18 cellular contexts compared by ENCODE assay signal in genomic region chr2:108552566-108552965, GRCh38. TPM values are rescaled to one million over a fixed set of nuclear protein-coding genes. Genes with fewer than 3 reads are reported as not detected.
DNase-seq lines count a peak whose midpoint lies in the region; ATAC-seq, FAIRE-seq and TF ChIP-seq lines count a peak whose summit lies in the region.
"Had no signal": no experiment of that assay in that cellular context is flagged by ENCODE, and none has a peak within 500 bp of the region (broad histone marks: within the 10 kb centered on the region; RNA-seq: fewer than 3 reads in every experiment).

No MANE protein-coding gene starts in this region.

- no peak overlapping the region for H2AFZ ChIP-seq in HepG2 (ENCODE audit: low read length)

- TF ChIP-seq EP300 in HepG2 (IDR thresholded peaks at IDR 0.05; ENCODE audit: low read depth in 2 of 2, low read length in 2 of 2) (no peak), HepG2 (CRISPR knock-in tag; IDR thresholded peaks at IDR 0.05; ENCODE audit: borderline replicate concordance) (no peak), sigmoid colon (IDR thresholded peaks at IDR 0.05) (no peak)

- no peak overlapping the region for H3K4me2 ChIP-seq in HepG2 (ENCODE audit: low read depth, low read length)

- peaks cover 12% of the 10 kb centered on the region for H4K20me1 ChIP-seq in HepG2 (ENCODE audit: insufficient read depth, low read length)

- H3K27ac ChIP-seq in left ventricle myocardium inferior (replicated peaks) (peak overlapping the region; percentile 77), right cardiac atrium (ENCODE audit: low read length) (no peak overlapping the region), HepG2 (ENCODE audit: extremely low read length, insufficient read depth, low read length) (peak overlapping the region; percentile 11), sigmoid colon (peak overlapping the region; percentile 60 to 79 (median 76))
- H3K27ac ChIP-seq: prostate gland had no signal

- CTCF ChIA-PET in HepG2 (lab: Yijun Ruan, JAX; ENCODE audit: low intra/inter-chr PET ratio, low total read pairs): no interaction called here

- in situ Hi-C loops in HepG2 (cut with HindIII; ENCODE audit: extremely low pct_ligation_motif_present, low pct_unique_long_range_greater_than_20kb): no loop called here

- no peak for FAIRE-seq in HepG2 (lab: Jason Lieb, UNC)

- 65% methylated on average over 2 of the region's 2 CpGs for WGBS in right cardiac atrium
- WGBS in HepG2 (ENCODE audit: low lambda C conversion rate): 92% methylated on average over 2 of the region's 2 CpGs
- WGBS in sigmoid colon, 2 donors: 88 to 90% methylated on average over 2 of the region's 2 CpGs

- TF ChIP-seq POLR2A in HepG2 (IDR thresholded peaks at IDR 0.05; ENCODE audit: insufficient read depth in 1 of 2, low read depth in 2 of 2, low read length in 2 of 2): no peak
- no peak for TF ChIP-seq POLR2A in sigmoid colon (IDR thresholded peaks at IDR 0.05)

- H3K36me3 ChIP-seq in left ventricle myocardium inferior: no peaks in the 10 kb centered on the region
- H3K36me3 ChIP-seq in HepG2 (replicated peaks in 1 of 2; ENCODE audit: control insufficient read depth in 1 of 2, insufficient read depth in 2 of 2, low read length in 2 of 2): no peaks in the 10 kb centered on the region
- no peaks in the 10 kb centered on the region for H3K36me3 ChIP-seq in sigmoid colon
- H3K36me3 ChIP-seq: prostate gland had no signal

- BruUV-seq in HepG2 (replicated peaks; lab: Mats Ljungman, UMichigan): no TSS peak

- DNase-seq in left ventricle myocardium inferior: no peak
- no peak for DNase-seq in right cardiac atrium
- no peak for DNase-seq in HepG2 (ENCODE audit: low spot score)
- no peak for DNase-seq in sigmoid colon
- no peak for DNase-seq in T1000 (lab: John Stamatoyannopoulos, UW)
- no peak for DNase-seq in NCI-H345 treated with DMSO at 0.1 percent for 48 hours (lab: John Stamatoyannopoulos, UW; ENCODE audit: unreplicated experiment)
- no peak for DNase-seq in NCI-H1417 treated with DMSO at 0.1 percent for 48 hours (lab: John Stamatoyannopoulos, UW)
- DNase-seq: activated CD8-positive, alpha-beta T cell treated with anti-CD3 and anti-CD28 coated beads, Interleukin-2, amount 10 ng/mL, durations not matched to agents 7 days and 5 days; Calu3; H9; mammary epithelial cell; NCI-H1105 treated with DMSO at 0.1 percent for 48 hours; NCI-H2029; NCI-H226; NCI-H82; T-cell had no signal

- no peaks in the 10 kb centered on the region for H3K27me3 ChIP-seq in left ventricle myocardium inferior (ENCODE audit: low read depth)
- no peaks in the 10 kb centered on the region for H3K27me3 ChIP-seq in right cardiac atrium (ENCODE audit: control insufficient read depth, insufficient read depth)
- H3K27me3 ChIP-seq in HepG2 (ENCODE audit: control insufficient read depth in 1 of 2, insufficient read depth in 2 of 2, low read length in 2 of 2): no peaks in the 10 kb centered on the region
- no peaks in the 10 kb centered on the region for H3K27me3 ChIP-seq in sigmoid colon

- H3K4me3 ChIP-seq in left ventricle myocardium inferior (no peak overlapping the region), right cardiac atrium (ENCODE audit: low read length) (no peak overlapping the region), HepG2 (replicated peaks in 1 of 3; ENCODE audit: insufficient read depth in 1 of 3, low read depth in 2 of 3, low read length in 3 of 3) (no peak overlapping the region), sigmoid colon (no peak overlapping the region)
- H3K4me3 ChIP-seq: prostate gland had no signal

- ATAC-seq in right cardiac atrium (no peak), HepG2 (no peak), GM18873 (IDR thresholded peaks at IDR 0.05; ENCODE audit: low FRiP score, unreplicated experiment) (no peak)
- ATAC-seq: activated CD8-positive, alpha-beta T cell treated with anti-CD3 and anti-CD28 coated beads, Interleukin-2, amount 10 ng/mL, durations not matched to agents 7 days and 5 days; T-cell had no signal

- TF ChIP-seq RAD21 in HepG2 (CRISPR knock-in tag; IDR thresholded peaks at IDR 0.05): no peak

- peaks cover 62% of the 10 kb centered on the region for H3K4me1 ChIP-seq in left ventricle myocardium inferior
- peaks cover 21% of the 10 kb centered on the region for H3K4me1 ChIP-seq in right cardiac atrium (ENCODE audit: control insufficient read depth, insufficient read depth, low read length)
- H3K4me1 ChIP-seq in HepG2 (ENCODE audit: insufficient read depth, low read length): peaks cover 18% of the 10 kb centered on the region
- peaks cover 0 to 71% (median 57%) of the 10 kb centered on the region in 4 donors for H3K4me1 ChIP-seq in sigmoid colon
- H3K4me1 ChIP-seq: prostate gland had no signal

- TF ChIP-seq CTCF in left ventricle myocardium inferior (IDR thresholded peaks at IDR 0.05; ENCODE audit: borderline replicate concordance) (no peak), HepG2 (CRISPR knock-in tag; IDR thresholded peaks at IDR 0.05) (no peak), sigmoid colon (IDR thresholded peaks at IDR 0.05) (no peak)

- no peak overlapping the region for H3K9ac ChIP-seq in HepG2 (ENCODE audit: insufficient read depth, low read depth, low read length)

- intact Hi-C loops in left ventricle myocardium inferior (cut with micrococcal nuclease): no loop called here
- intact Hi-C loops in right cardiac atrium (cut with DNase I): no loop called here
- intact Hi-C loops in HepG2 (cut with micrococcal nuclease; ENCODE audit: unreplicated experiment): no loop called here
- intact Hi-C loops in sigmoid colon (cut with DNase I): no loop called here

- no peaks in the 10 kb centered on the region for H3K9me3 ChIP-seq in left ventricle myocardium inferior (replicated peaks)
- no peaks in the 10 kb centered on the region for H3K9me3 ChIP-seq in right cardiac atrium (ENCODE audit: control insufficient read depth, low read length)
- H3K9me3 ChIP-seq in HepG2 (ENCODE audit: low read length): no peaks in the 10 kb centered on the region
- H3K9me3 ChIP-seq in sigmoid colon: no peaks in the 10 kb centered on the region
- H3K9me3 ChIP-seq: prostate gland had no signal

- peaks cover 77% of the 10 kb centered on the region for H3K79me2 ChIP-seq in HepG2 (ENCODE audit: insufficient read depth, low read length)

- POLR2A ChIA-PET in HepG2 (lab: Yijun Ruan, JAX): no interaction called here

TF ChIP-seq in HepG2, 621 proteins besides CTCF, POLR2A, EP300 and RAD21 (continues in another document):
- no peak for TF ChIP-seq PRDM15 (CRISPR knock-in tag; IDR thresholded peaks at IDR 0.05)

RNA-seq across cellular contexts. Expression of gene LIMS1, which starts 18.3 kb away (rescaled TPM):
- total RNA-seq in left ventricle myocardium inferior (77.0 TPM), right cardiac atrium (10 to 100 TPM; 45.5 to 65.6 (median 55.9) TPM), HepG2 (2016; rRNA removed; fragmentation: Illumina TruSeq; extraction: Trizol) (38.3 and 55.1 TPM in 2 replicates), sigmoid colon (100 to 1,000 TPM in 1 of 4 donors, 10 to 100 TPM in 3; 65.3 to 185 (median 82.1) TPM)
- polyA plus RNA-seq in right cardiac atrium (21.4 TPM), HepG2 (2011; rRNA removed) (35.5 and 49.6 TPM in 2 replicates), sigmoid colon (10 to 100 TPM; 16.2 to 22.5 (median 17.3) TPM)
- 10.2 and 12.7 TPM in 2 replicates for total RNA-seq in HepG2 (2016; cell fraction: cytosol; rRNA removed; fragmentation: Illumina TruSeq; extraction: Trizol; ENCODE audit: low read depth)
- total RNA-seq in HepG2 (2016; cell fraction: insoluble cytoplasmic fraction; rRNA removed; fragmentation: Illumina TruSeq; extraction: Trizol): 40.2 and 51.8 TPM in 2 replicates
- total RNA-seq in HepG2 (2016; cell fraction: membrane; rRNA removed; fragmentation: Illumina TruSeq; extraction: Trizol): 32.3 and 32.6 TPM in 2 replicates
- 18.8 and 25.1 TPM in 2 replicates for total RNA-seq in HepG2 (2016; cell fraction: nucleus; rRNA removed; fragmentation: Illumina TruSeq; extraction: Trizol)
- 46.5 and 60.1 TPM in 2 replicates for polyA plus RNA-seq in HepG2 (2011; cell fraction: cytosol; rRNA removed)
- polyA plus RNA-seq in HepG2 (2011; cell fraction: nucleus; rRNA removed): 11.1 and 16.1 TPM in 2 replicates
- 35.5 and 39.6 TPM in 2 replicates for polyA plus RNA-seq in HepG2 (2012)
- polyA plus RNA-seq in HepG2 (2016; cell fraction: cytosol; fragmentation: Illumina TruSeq; extraction: Trizol; ENCODE audit: low read depth): 5.7 and 6.2 TPM in 2 replicates
- polyA plus RNA-seq in HepG2 (2016; cell fraction: insoluble cytoplasmic fraction; fragmentation: Illumina TruSeq; extraction: Trizol; ENCODE audit: low read depth): 48.3 and 50.6 TPM in 2 replicates
- 17.0 and 18.1 TPM in 2 replicates for polyA plus RNA-seq in HepG2 (2016; cell fraction: membrane; fragmentation: Illumina TruSeq; extraction: Trizol; ENCODE audit: low read depth)
- 23.1 and 23.2 TPM in 2 replicates for polyA plus RNA-seq in HepG2 (2016; cell fraction: nucleus; fragmentation: Illumina TruSeq; extraction: Trizol; ENCODE audit: insufficient read depth, low read depth)
- 29.4 and 67.4 TPM in 2 replicates for polyA minus RNA-seq in HepG2 (2011; rRNA and poly(A)+ RNA removed; ENCODE audit: low replicate concordance)
- 30.8 and 52.6 TPM in 2 replicates for polyA minus RNA-seq in HepG2 (2011; cell fraction: cytosol; rRNA and poly(A)+ RNA removed)
- 33.3 and 35.3 TPM in 2 replicates for polyA minus RNA-seq in HepG2 (2011; cell fraction: nucleus; rRNA and poly(A)+ RNA removed)
